In the genomic region with DNA sequence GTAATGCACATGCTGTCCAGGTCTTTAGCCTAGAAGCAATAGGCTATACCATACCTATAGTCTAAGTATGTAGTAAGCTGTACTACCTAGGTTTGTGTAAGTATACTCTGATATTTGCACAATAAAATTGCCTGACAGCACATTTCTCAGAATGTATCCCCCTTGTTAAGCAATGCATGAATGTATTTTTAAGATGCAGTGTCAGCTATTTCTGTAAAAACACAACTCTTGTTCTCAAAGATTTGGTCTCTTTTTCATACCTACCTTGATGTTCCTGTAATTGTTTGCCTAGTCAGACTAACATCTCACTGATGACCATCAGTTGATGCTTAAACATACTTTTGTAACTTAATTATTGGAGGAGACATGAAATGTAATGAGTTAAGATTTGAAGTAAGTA, we compare ENCODE assay signal across 26 cellular contexts.
"Had no signal": no experiment of that assay in that cellular context is flagged by ENCODE, and none has a peak within 500 bp of the region (broad histone marks: within the 10 kb centered on the region; RNA-seq: fewer than 3 reads in every experiment).

No MANE protein-coding gene starts in this region.

- FAIRE-seq: urothelium cell line had no signal

- H3K36me3 ChIP-seq: stomach, suprapubic skin, thoracic aorta, thyroid gland, tibial artery, tibial nerve, transverse colon, upper lobe of left lung, upper lobe of right lung, uterus, vagina had no signal

- H3K4me3 ChIP-seq: stomach, suprapubic skin, testis, thoracic aorta, thyroid gland, tibial artery, tibial nerve, transverse colon, upper lobe of left lung, upper lobe of right lung, uterus, vagina had no signal

- DNase-seq: stimulated activated CD4-positive, alpha-beta T cell treated with anti-CD3 and anti-CD28 coated beads, Interleukin-4, amount 100 ng/mL, for 1 hour; stimulated activated CD4-positive, alpha-beta T cell treated with anti-CD3 and anti-CD28 coated beads, Interleukin-4, amount 100 ng/mL, for 24 hours; stimulated activated CD4-positive, alpha-beta T cell treated with anti-CD3 and anti-CD28 coated beads, Interleukin-4, amount 100 ng/mL, for 4 hours; stimulated activated CD8-positive, alpha-beta memory T cell treated with anti-CD3 and anti-CD28 coated beads, Interleukin-4, amount 100 ng/mL, for 48 hours; stimulated activated naive B cell treated with anti-CD40 and anti-IgM and Interleukin-4, amounts not matched to agents 10 μg/mL and 1 μg/mL and 100 μg/mL, for 72 hours; stimulated activated naive CD4-positive, alpha-beta T cell; stimulated activated naive CD4-positive, alpha-beta T cell treated with Interleukin-2 at 50 U/mL for 16 hours; stimulated activated naive CD8-positive, alpha-beta T cell treated with anti-CD3 and anti-CD28 coated beads, Interleukin-15, amount 100 ng/mL, for 72 hours; stimulated activated naive CD8-positive, alpha-beta T cell treated with anti-CD3 and anti-CD28 coated beads, Interleukin-15, Interleukin-2, amounts not matched to agents 100 U/mL and 50 U/mL, for 24 hours; stomach; substantia nigra; testis; thyroid gland; tibial artery; transverse colon; trophoblast cell; upper lobe of left lung; upper lobe of right lung; uterus had no signal

- H3K27me3 ChIP-seq: stomach, suprapubic skin, testis, thyroid gland, tibial artery, tibial nerve, transverse colon, upper lobe of left lung, upper lobe of right lung, uterus, vagina had no signal

- H3K4me1 ChIP-seq: stomach, suprapubic skin, testis, thyroid gland, tibial artery, tibial nerve, transverse colon, upper lobe of left lung, upper lobe of right lung, uterus, vagina had no signal

- ATAC-seq: stimulated activated effector memory CD8-positive, alpha-beta T cell treated with anti-CD3 and anti-CD28 coated beads, Interleukin-12 subunit alpha, Interleukin-12 subunit beta, amount 100 ng/mL, for 72 hours; stimulated activated memory B cell treated with anti-CD40 and anti-IgM and Interleukin-4, amounts not matched to agents 10 μg/mL and 1 μg/mL and 100 μg/mL, for 72 hours; stimulated activated naive B cell treated with anti-CD40 and anti-IgM and Interleukin-4, amounts not matched to agents 10 μg/mL and 1 μg/mL and 100 μg/mL, for 72 hours; stimulated activated naive CD8-positive, alpha-beta T cell treated with anti-CD3 and anti-CD28 coated beads, Interleukin-15, amount 100 ng/mL, for 72 hours; stimulated activated naive CD8-positive, alpha-beta T cell treated with anti-CD3 and anti-CD28 coated beads, Interleukin-15, Interleukin-2, amounts not matched to agents 100 U/mL and 50 U/mL, for 24 hours; upper lobe of right lung had no signal

- H3K9me3 ChIP-seq: suprapubic skin, testis, thoracic aorta, thyroid gland, tibial artery, transverse colon, upper lobe of left lung, upper lobe of right lung, uterus, vagina had no signal

- H3K27ac ChIP-seq: stomach, suprapubic skin, testis, thoracic aorta, thyroid gland, tibial artery, tibial nerve, transverse colon, upper lobe of left lung, upper lobe of right lung, uterus, vagina had no signal
